In the genomic region with DNA sequence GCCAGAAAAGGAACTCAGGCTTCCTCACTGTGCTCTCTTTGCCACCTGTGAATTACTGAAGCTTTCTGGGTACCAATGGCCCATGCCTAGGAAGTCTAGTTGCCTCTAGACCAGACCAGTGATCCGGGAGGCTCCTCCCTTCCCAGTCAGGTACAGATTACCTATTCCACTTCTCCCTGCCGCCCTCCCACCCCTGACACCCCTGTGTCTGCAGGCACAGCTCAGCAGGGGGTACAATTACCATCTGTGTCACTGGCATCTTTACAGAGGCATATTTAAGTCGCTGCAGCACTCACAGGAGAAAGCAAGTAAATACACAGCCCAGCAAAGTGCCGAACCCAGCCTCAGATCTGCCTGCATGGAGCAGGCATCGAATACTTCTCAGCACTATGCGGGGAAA, we compare ENCODE assay signal across 21 cellular contexts.
A peak's percentile ranks its signal among the peaks of the same experiment; 100 is the strongest.
DNase-seq lines count a peak whose midpoint lies in the region; ATAC-seq and TF ChIP-seq lines count a peak whose summit lies in the region.
"Had no signal": no experiment of that assay in that cellular context is flagged by ENCODE, and none has a peak within 500 bp of the region (broad histone marks: within the 10 kb centered on the region; RNA-seq: fewer than 3 reads in every experiment).

No MANE protein-coding gene starts in this region.

- no peaks in the 10 kb centered on the region for H3K36me3 ChIP-seq in MM.1S (replicated peaks; ENCODE audit: insufficient read depth, low read length)
- H3K36me3 ChIP-seq: BE2C, MG63, SJSA1 had no signal

- H3K4me1 ChIP-seq in MM.1S (ENCODE audit: low read length): peaks cover 13% of the 10 kb centered on the region
- H3K4me1 ChIP-seq: BE2C had no signal

- no peak overlapping the region for H3K4me2 ChIP-seq in MM.1S (ENCODE audit: low read depth, low read length)

- H3K9me3 ChIP-seq in MM.1S (replicated peaks; ENCODE audit: insufficient read depth, low read length): no peaks in the 10 kb centered on the region
- H3K9me3 ChIP-seq: BE2C, MG63, SJSA1 had no signal

- H4K20me1 ChIP-seq in MM.1S (ENCODE audit: insufficient read depth, low read length): no peaks in the 10 kb centered on the region

- ATAC-seq in GM18907 (IDR thresholded peaks at IDR 0.05; ENCODE audit: unreplicated experiment): no peak
- no peak for ATAC-seq in GM21528 (IDR thresholded peaks at IDR 0.05; ENCODE audit: low FRiP score, unreplicated experiment)
- ATAC-seq: HepG2, K562 had no signal

- no peak overlapping the region for H3K4me3 ChIP-seq in MM.1S (ENCODE audit: low read length)
- H3K4me3 ChIP-seq: GM23248, K562, MG63, SJSA1 had no signal

- peak; percentile 22 for DNase-seq in NCI-H2227 (lab: John Stamatoyannopoulos, UW; ENCODE audit: unreplicated experiment)
- no peak for DNase-seq in NCI-H2227 treated with DMSO at 0.1 percent for 48 hours (lab: John Stamatoyannopoulos, UW)
- peak; percentile 39 for DNase-seq in NCI-H146 treated with DMSO at 0.1 percent for 48 hours (lab: John Stamatoyannopoulos, UW; ENCODE audit: unreplicated experiment)
- peak; percentile 67 for DNase-seq in cerebellar cortex (ENCODE audit: low spot score)
- DNase-seq in MM.1S: no peak
- DNase-seq: BE2C, DMS79 treated with DMSO at 0.1 percent for 48 hours, GM23248, H9, MG63, NCI-H1048, NCI-H187 treated with DMSO at 0.1 percent for 48 hours, NCI-H510A treated with DMSO at 0.1 percent for 48 hours, OCI-M1, T-helper 9 cell had no signal

- H3K9me2 ChIP-seq in MM.1S (replicated peaks; ENCODE audit: insufficient read depth, low read length): no peaks in the 10 kb centered on the region

- peaks cover 15% of the 10 kb centered on the region; the same call in 1 of the 2 replicates for H3F3A ChIP-seq in MM.1S (ENCODE audit: insufficient read depth, low read length)

- no peak overlapping the region for H3K27ac ChIP-seq in MM.1S (ENCODE audit: low read length)
- H3K27ac ChIP-seq: GM23248, HL-60, SJSA1 had no signal

- TF ChIP-seq CTCF in MM.1S (IDR thresholded peaks at IDR 0.05; ENCODE audit: low read length): no peak

- H3K9ac ChIP-seq in MM.1S (ENCODE audit: low read length): no peak overlapping the region
- H3K9ac ChIP-seq: GM23248 had no signal

- no peaks in the 10 kb centered on the region for H3K79me2 ChIP-seq in MM.1S (ENCODE audit: low read length)

- H2AFZ ChIP-seq in MM.1S (ENCODE audit: low read length): no peak overlapping the region
- H2AFZ ChIP-seq: GM23248 had no signal

- no peaks in the 10 kb centered on the region for H3K27me3 ChIP-seq in MM.1S (replicated peaks; ENCODE audit: insufficient read depth, low read length)

Comparison
In these comparisons a context has a peak if more than half of its experiments do, and no peak if none do; other contexts are left out.
1. DNase-seq: peak in NCI-H2227 (single experiment), NCI-H146 treated with DMSO at 0.1 percent for 48 hours (single experiment) and cerebellar cortex (single experiment); none in NCI-H2227 treated with DMSO at 0.1 percent for 48 hours (single experiment) and MM.1S (single experiment).